Comparison of ENCODE assay signal across 21 cellular contexts in genomic region chr6:38153511-38153910, GRCh38.
"Had no signal": no experiment of that assay in that cellular context is flagged by ENCODE, and none has a peak within 500 bp of the region (broad histone marks: within the 10 kb centered on the region; RNA-seq: fewer than 3 reads in every experiment).

No MANE protein-coding gene starts in this region.

- H3K4me3 ChIP-seq: adrenal gland, esophagus squamous epithelium, hepatocyte, mucosa of descending colon, spleen, testis, upper lobe of left lung had no signal

- DNase-seq: activated CD4-positive, alpha-beta memory T cell treated with anti-CD3 and anti-CD28 coated beads, Interleukin-2, amount 10 ng/mL, durations not matched to agents 7 days and 5 days; activated CD4-positive, alpha-beta T cell treated with anti-CD3 and anti-CD28 coated beads for 48 hours; activated CD8-positive, alpha-beta memory T cell treated with anti-CD3 and anti-CD28 coated beads, Interleukin-2, amount 10 ng/mL, durations not matched to agents 7 days and 5 days; effector CD8-positive, alpha-beta T cell; esophagus squamous epithelium; mucosa of descending colon; naive thymus-derived CD4-positive, alpha-beta T cell; occipital lobe; spleen; stimulated activated CD4-positive, alpha-beta T cell treated with anti-CD3 and anti-CD28 coated beads, Interleukin-4, amount 100 ng/mL, for 4 hours; T-helper 17 cell; testis had no signal

- H3K27me3 ChIP-seq: adrenal gland, esophagus squamous epithelium, hepatocyte, spleen, testis, upper lobe of left lung had no signal

- H3K9me3 ChIP-seq: adrenal gland, esophagus squamous epithelium, mucosa of descending colon, spleen, testis, upper lobe of left lung had no signal

- H3K27ac ChIP-seq: adrenal gland, esophagus squamous epithelium, hepatocyte, spleen, testis had no signal

- H3K4me1 Mint-ChIP-seq: activated CD4-positive, alpha-beta memory T cell treated with anti-CD3 and anti-CD28 coated beads, Interleukin-2, amount 10 ng/mL, durations not matched to agents 7 days and 5 days; activated CD8-positive, alpha-beta memory T cell treated with anti-CD3 and anti-CD28 coated beads, Interleukin-2, amount 10 ng/mL, durations not matched to agents 7 days and 5 days; stimulated activated memory B cell treated with anti-CD40 and anti-IgM and Interleukin-4, amounts not matched to agents 10 μg/mL and 1 μg/mL and 100 μg/mL, for 72 hours had no signal

- H3K36me3 Mint-ChIP-seq: activated CD8-positive, alpha-beta memory T cell treated with anti-CD3 and anti-CD28 coated beads, Interleukin-2, amount 10 ng/mL, durations not matched to agents 7 days and 5 days had no signal

- H3K4me3 Mint-ChIP-seq: activated CD4-positive, alpha-beta memory T cell treated with anti-CD3 and anti-CD28 coated beads, Interleukin-2, amount 10 ng/mL, durations not matched to agents 7 days and 5 days; activated CD8-positive, alpha-beta memory T cell treated with anti-CD3 and anti-CD28 coated beads, Interleukin-2, amount 10 ng/mL, durations not matched to agents 7 days and 5 days; dendritic cell treated with granulocyte-macrophage colony-stimulating factor and Interleukin-4, amounts not matched to agents 40 ng/mL and 50 ng/mL, for 4 days; memory B cell; naive thymus-derived CD4-positive, alpha-beta T cell; stimulated activated memory B cell treated with anti-CD40 and anti-IgM and Interleukin-4, amounts not matched to agents 10 μg/mL and 1 μg/mL and 100 μg/mL, for 72 hours; T-helper 17 cell had no signal

- H3K4me1 ChIP-seq: adrenal gland, testis had no signal

- H2AFZ ChIP-seq: hepatocyte had no signal

- H3K4me2 ChIP-seq: hepatocyte had no signal

- FAIRE-seq: bronchial epithelial cell, endothelial cell of umbilical vein had no signal

- H3K79me2 ChIP-seq: hepatocyte had no signal

- H3K27me3 Mint-ChIP-seq: activated CD4-positive, alpha-beta memory T cell treated with anti-CD3 and anti-CD28 coated beads, Interleukin-2, amount 10 ng/mL, durations not matched to agents 7 days and 5 days; activated CD8-positive, alpha-beta memory T cell treated with anti-CD3 and anti-CD28 coated beads, Interleukin-2, amount 10 ng/mL, durations not matched to agents 7 days and 5 days; dendritic cell treated with granulocyte-macrophage colony-stimulating factor and Interleukin-4, amounts not matched to agents 40 ng/mL and 50 ng/mL, for 4 days; memory B cell; naive thymus-derived CD4-positive, alpha-beta T cell; stimulated activated memory B cell treated with anti-CD40 and anti-IgM and Interleukin-4, amounts not matched to agents 10 μg/mL and 1 μg/mL and 100 μg/mL, for 72 hours; T-helper 17 cell had no signal

- ATAC-seq: activated CD8-positive, alpha-beta memory T cell treated with anti-CD3 and anti-CD28 coated beads, Interleukin-2, amount 10 ng/mL, durations not matched to agents 7 days and 5 days; activated naive CD4-positive, alpha-beta T cell treated with anti-CD3 and anti-CD28 coated beads, Interleukin-2, amount 50 U/mL, for 72 hours; mucosa of descending colon; naive thymus-derived CD4-positive, alpha-beta T cell; stimulated activated memory B cell treated with anti-CD40 and anti-IgM and Interleukin-4, amounts not matched to agents 10 μg/mL and 1 μg/mL and 100 μg/mL, for 72 hours; T-helper 17 cell had no signal

- H3K27ac Mint-ChIP-seq: activated CD4-positive, alpha-beta memory T cell treated with anti-CD3 and anti-CD28 coated beads, Interleukin-2, amount 10 ng/mL, durations not matched to agents 7 days and 5 days; activated CD8-positive, alpha-beta memory T cell treated with anti-CD3 and anti-CD28 coated beads, Interleukin-2, amount 10 ng/mL, durations not matched to agents 7 days and 5 days; activated naive CD4-positive, alpha-beta T cell treated with anti-CD3 and anti-CD28 coated beads, Interleukin-2, amount 50 U/mL, for 72 hours; dendritic cell treated with granulocyte-macrophage colony-stimulating factor and Interleukin-4, amounts not matched to agents 40 ng/mL and 50 ng/mL, for 4 days; memory B cell; stimulated activated memory B cell treated with anti-CD40 and anti-IgM and Interleukin-4, amounts not matched to agents 10 μg/mL and 1 μg/mL and 100 μg/mL, for 72 hours; T-helper 17 cell had no signal

- H3K9me3 Mint-ChIP-seq: activated CD4-positive, alpha-beta memory T cell treated with anti-CD3 and anti-CD28 coated beads, Interleukin-2, amount 10 ng/mL, durations not matched to agents 7 days and 5 days; dendritic cell treated with granulocyte-macrophage colony-stimulating factor and Interleukin-4, amounts not matched to agents 40 ng/mL and 50 ng/mL, for 4 days had no signal
